8 cellular contexts compared by ENCODE assay signal in the genomic region with DNA sequence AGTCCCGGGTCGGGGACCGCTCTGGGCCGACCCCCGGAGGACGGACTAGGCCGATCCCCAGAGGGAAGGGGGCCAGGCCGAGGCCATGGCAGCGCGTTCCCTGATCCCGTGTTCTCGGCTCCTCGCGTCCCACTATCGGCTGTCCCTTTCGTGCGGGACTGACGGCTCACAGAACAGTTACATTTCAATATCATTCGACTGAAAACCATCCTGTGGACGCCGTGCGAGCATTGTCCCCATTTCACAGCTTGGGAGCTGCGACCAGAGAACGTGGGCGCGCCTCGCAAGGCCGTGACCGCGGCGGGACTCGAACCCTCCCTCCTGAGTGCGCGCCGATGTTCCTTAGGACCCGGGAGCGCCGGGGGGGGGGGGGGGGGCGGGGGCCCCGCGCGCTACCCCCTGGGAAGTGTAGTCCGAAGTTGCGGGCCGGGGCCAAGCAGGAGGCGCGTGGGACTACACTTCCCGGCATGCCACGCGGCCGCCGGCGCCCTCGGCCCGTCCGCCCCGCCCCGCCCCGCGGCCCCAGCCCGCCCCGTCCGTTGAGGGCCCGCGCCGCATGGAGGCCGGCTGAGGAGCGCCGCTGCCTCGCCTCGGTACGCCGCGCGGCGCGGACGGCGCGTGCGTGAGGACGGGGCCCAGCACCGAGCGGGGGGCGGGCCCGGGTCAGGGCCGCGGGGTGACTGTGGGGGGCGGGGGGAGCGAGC. TPM values are rescaled to one million over a fixed set of nuclear protein-coding genes. Genes with fewer than 3 reads are reported as not detected.
A peak's percentile ranks its signal among the peaks of the same experiment; 100 is the strongest.
DNase-seq lines count a peak whose midpoint lies in the region; ATAC-seq and TF ChIP-seq lines count a peak whose summit lies in the region.

A gene with protein sequence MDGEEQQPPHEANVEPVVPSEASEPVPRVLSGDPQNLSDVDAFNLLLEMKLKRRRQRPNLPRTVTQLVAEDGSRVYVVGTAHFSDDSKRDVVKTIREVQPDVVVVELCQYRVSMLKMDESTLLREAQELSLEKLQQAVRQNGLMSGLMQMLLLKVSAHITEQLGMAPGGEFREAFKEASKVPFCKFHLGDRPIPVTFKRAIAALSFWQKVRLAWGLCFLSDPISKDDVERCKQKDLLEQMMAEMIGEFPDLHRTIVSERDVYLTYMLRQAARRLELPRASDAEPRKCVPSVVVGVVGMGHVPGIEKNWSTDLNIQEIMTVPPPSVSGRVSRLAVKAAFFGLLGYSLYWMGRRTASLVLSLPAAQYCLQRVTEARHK (plus strand): TSS at position 530 of the 704 bp plus-strand sequence. CDS start 7,148 bp downstream, outside the sequence.

- TF ChIP-seq CTCF in dorsolateral prefrontal cortex (IDR thresholded peaks at IDR 0.05 in 54 of 56, conservative IDR thresholded peaks at IDR 0.05 in 2 of 56; ENCODE audit: low read depth in 1 of 56, partially characterized antibody in 56 of 56) (no peak), right lobe of liver (IDR thresholded peaks at IDR 0.05) (no peak)

- 0% methylated on average over 11 of the region's 90 CpGs for WGBS in right lobe of liver (ENCODE audit: insufficient coverage, low coverage, low lambda C conversion rate, missing lambda C conversion rate)

- no peak for TF ChIP-seq POLR2A in right lobe of liver (IDR thresholded peaks at IDR 0.05)

- intact Hi-C loops in dorsolateral prefrontal cortex (cut with DNase I), result no loop called here
- intact Hi-C loops in right lobe of liver (cut with DNase I), result no loop called here

- no peaks in the 10 kb centered on the region for H3K27me3 ChIP-seq in dorsolateral prefrontal cortex
- no peaks in the 10 kb centered on the region for H3K27me3 ChIP-seq in right lobe of liver

- H3K27me3 Mint-ChIP-seq in activated CD4-positive, alpha-beta memory T cell treated with anti-CD3 and anti-CD28 coated beads, Interleukin-2, amount 10 ng/mL, durations not matched to agents 7 days and 5 days, result no peaks in the 10 kb centered on the region

- CTCF ChIA-PET in activated CD4-positive, alpha-beta memory T cell treated with anti-CD3 and anti-CD28 coated beads, Interleukin-2, amount 10 ng/mL, durations not matched to agents 7 days and 5 days (lab: Charles Lee), result no interaction called here

- peak within 1 kb of the TSS; percentile 92 for H3K27ac Mint-ChIP-seq in activated CD4-positive, alpha-beta memory T cell treated with anti-CD3 and anti-CD28 coated beads, Interleukin-2, amount 10 ng/mL, durations not matched to agents 7 days and 5 days

- H3K4me1 ChIP-seq in right lobe of liver, result peaks cover 0 to 41% (median 11%) of the 10 kb centered on the region in 4 donors

- DNase-seq in G401 (ENCODE audit: low spot score) (peak; percentile 83), NCI-H774 (lab: John Stamatoyannopoulos, UW) (peak; percentile 73), dorsolateral prefrontal cortex (peak; percentile 66 to 94 (median 86)), right lobe of liver (peak; percentile 92 to 94 (median 93))
- peak; percentile 92 for DNase-seq in activated CD4-positive, alpha-beta memory T cell treated with anti-CD3 and anti-CD28 coated beads, Interleukin-2, amount 10 ng/mL, durations not matched to agents 7 days and 5 days
- peak; percentile 81 to 88 for DNase-seq in stimulated activated CD4-positive, alpha-beta T cell treated with anti-CD3 and anti-CD28 coated beads, Interleukin-2, amount 100 ng/mL, for 48 hours

- no peaks in the 10 kb centered on the region for H3K9me3 ChIP-seq in right lobe of liver

- H3K4me3 ChIP-seq in dorsolateral prefrontal cortex, result peak within 1 kb of the TSS; percentile 55 to 83 (median 71)
- peak within 1 kb of the TSS; percentile 59 to 67 (median 62) for H3K4me3 ChIP-seq in right lobe of liver

- peak within 1 kb of the TSS; percentile 96 for H3K4me3 Mint-ChIP-seq in activated CD4-positive, alpha-beta memory T cell treated with anti-CD3 and anti-CD28 coated beads, Interleukin-2, amount 10 ng/mL, durations not matched to agents 7 days and 5 days

- H3K4me1 Mint-ChIP-seq in activated CD4-positive, alpha-beta memory T cell treated with anti-CD3 and anti-CD28 coated beads, Interleukin-2, amount 10 ng/mL, durations not matched to agents 7 days and 5 days, result peaks cover 38% of the 10 kb centered on the region

- peak within 1 kb of the TSS in 46 of 59 donors; percentile 6 to 81 (median 49) for H3K27ac ChIP-seq in dorsolateral prefrontal cortex
- peak within 1 kb of the TSS; percentile 31 to 68 (median 60) for H3K27ac ChIP-seq in right lobe of liver

- in situ Hi-C loops in G401 (cut with HindIII; ENCODE audit: low sequenced_read_pairs), result no loop called here

- ATAC-seq in HG02981 (IDR thresholded peaks at IDR 0.05; ENCODE audit: unreplicated experiment), result peak; percentile 46
- ATAC-seq in right lobe of liver, result peak; percentile 80 to 88 (median 82)
- no peak for ATAC-seq in GM18909 (IDR thresholded peaks at IDR 0.05; ENCODE audit: poor library complexity, unreplicated experiment)

- peaks cover 15% of the 10 kb centered on the region for H3K36me3 Mint-ChIP-seq in activated CD4-positive, alpha-beta memory T cell treated with anti-CD3 and anti-CD28 coated beads, Interleukin-2, amount 10 ng/mL, durations not matched to agents 7 days and 5 days (ENCODE audit: low read depth)

- no peaks in the 10 kb centered on the region for H3K9me3 Mint-ChIP-seq in activated CD4-positive, alpha-beta memory T cell treated with anti-CD3 and anti-CD28 coated beads, Interleukin-2, amount 10 ng/mL, durations not matched to agents 7 days and 5 days

- POLR2A ChIA-PET in activated CD4-positive, alpha-beta memory T cell treated with anti-CD3 and anti-CD28 coated beads, Interleukin-2, amount 10 ng/mL, durations not matched to agents 7 days and 5 days (lab: Charles Lee), result no interaction called here

- no peaks in the 10 kb centered on the region for H3K36me3 ChIP-seq in right lobe of liver

RNA-seq across cellular contexts. Expression of the gene that starts here (rescaled TPM):
- 73.9 and 83.5 TPM in 2 replicates for total RNA-seq in G401 (2014; rRNA removed; shearing (Covaris generic))
- total RNA-seq in activated CD4-positive, alpha-beta memory T cell treated with anti-CD3 and anti-CD28 coated beads, Interleukin-2, amount 10 ng/mL, durations not matched to agents 7 days and 5 days, result 100 to 1,000 TPM; 136 to 138 TPM
- total RNA-seq in dorsolateral prefrontal cortex, result 10 to 100 TPM in 119 of 120 experiments, 1 to 10 TPM in 1; 8.2 to 34.3 (median 18.0) TPM
- 10 to 100 TPM; 18.9 to 30.2 (median 22.8) TPM for total RNA-seq in right lobe of liver
